ENCODE assay signal across 10 cellular contexts in genomic region chr6:79070206-79070825, GRCh38. TPM values are rescaled to one million over a fixed set of nuclear protein-coding genes. Genes with fewer than 3 reads are reported as not detected.
DNase-seq lines count a peak whose midpoint lies in the region; ATAC-seq and TF ChIP-seq lines count a peak whose summit lies in the region.
"Had no signal": no experiment of that assay in that cellular context is flagged by ENCODE, and none has a peak within 500 bp of the region (broad histone marks: within the 10 kb centered on the region; RNA-seq: fewer than 3 reads in every experiment).

No MANE protein-coding gene starts in this region.

- H3K27ac Mint-ChIP-seq in GM23338, result peak overlapping the region; percentile 78; the same call in 1 of the 2 replicates
- H3K27ac Mint-ChIP-seq in activated naive CD4-positive, alpha-beta T cell treated with anti-CD3 and anti-CD28 coated beads, Interleukin-2, amount 10 ng/mL, durations not matched to agents 7 days and 5 days, result no peak overlapping the region

- DNase-seq in GM23338 (ENCODE audit: low spot score) (no peak), osteoblast (ENCODE audit: insufficient read length, low spot score, missing footprints) (peak; percentile 43), left ventricle myocardium inferior (no peak), mammary epithelial cell (no peak)
- no peak for DNase-seq in activated naive CD4-positive, alpha-beta T cell treated with anti-CD3 and anti-CD28 coated beads, Interleukin-2, amount 10 ng/mL, durations not matched to agents 7 days and 5 days
- DNase-seq: activated CD4-positive, alpha-beta T cell treated with anti-CD3 and anti-CD28 coated beads, Interleukin-2, amount 50 U/mL, for 1 hour; mesendoderm; NCI-H446 had no signal

- no peak overlapping the region for H3K9ac ChIP-seq in mammary epithelial cell (ENCODE audit: insufficient read depth, low read length)

- peaks cover 25% of the 10 kb centered on the region for H4K20me1 ChIP-seq in GM23338 (replicated peaks; ENCODE audit: insufficient read depth)
- no peaks in the 10 kb centered on the region for H4K20me1 ChIP-seq in osteoblast (ENCODE audit: insufficient read depth, low read length)
- no peaks in the 10 kb centered on the region for H4K20me1 ChIP-seq in mammary epithelial cell (ENCODE audit: insufficient read depth, low read length)

- H3K27me3 ChIP-seq in GM23338 (ENCODE audit: insufficient read depth) (no peaks in the 10 kb centered on the region), osteoblast (ENCODE audit: insufficient read depth, low read length) (no peaks in the 10 kb centered on the region), left ventricle myocardium inferior (ENCODE audit: low read depth) (no peaks in the 10 kb centered on the region), mammary epithelial cell (ENCODE audit: insufficient read depth, low read length) (no peaks in the 10 kb centered on the region)

- TF ChIP-seq CTCF in GM23338 (conservative IDR thresholded peaks at IDR 0.05; ENCODE audit: low read depth in 2 of 2), result no peak
- no peak for TF ChIP-seq CTCF in osteoblast (IDR thresholded peaks at IDR 0.05; ENCODE audit: extremely low read depth, low read depth, low read length)
- no peak for TF ChIP-seq CTCF in left ventricle myocardium inferior (IDR thresholded peaks at IDR 0.05; ENCODE audit: borderline replicate concordance)
- TF ChIP-seq CTCF in mammary epithelial cell (conservative IDR thresholded peaks at IDR 0.05 in 1 of 2, IDR thresholded peaks at IDR 0.05 in 1 of 2; ENCODE audit: extremely low read depth in 1 of 2, insufficient read depth in 1 of 2, low read depth in 1 of 2, low read length in 2 of 2), result no peak

- in situ Hi-C loops in mammary epithelial cell (cut with MboI; ENCODE audit: low sequenced_read_pairs in 2 of 2), result no loop called here

- CTCF ChIA-PET in activated naive CD4-positive, alpha-beta T cell treated with anti-CD3 and anti-CD28 coated beads, Interleukin-2, amount 10 ng/mL, durations not matched to agents 7 days and 5 days (lab: Charles Lee), result no interaction called here
- CTCF ChIA-PET in mammary epithelial cell (lab: Charles Lee; ENCODE audit: low non-redundant PET), result no interaction called here

- no peaks in the 10 kb centered on the region for H3F3A ChIP-seq in GM23338 (replicated peaks; ENCODE audit: low read depth)

- H2AFZ ChIP-seq in GM23338 (no peak overlapping the region), osteoblast (ENCODE audit: low read length) (no peak overlapping the region), mammary epithelial cell (ENCODE audit: low read depth, low read length) (no peak overlapping the region)

- intact Hi-C loops in left ventricle myocardium inferior (cut with micrococcal nuclease), result no loop called here
- intact Hi-C loops in mammary epithelial cell (cut with micrococcal nuclease), result no loop called here

- no peaks in the 10 kb centered on the region for H3K36me3 ChIP-seq in GM23338 (ENCODE audit: insufficient read depth)
- H3K36me3 ChIP-seq in osteoblast (ENCODE audit: insufficient read depth, low read length), result no peaks in the 10 kb centered on the region
- peaks cover 8% of the 10 kb centered on the region for H3K36me3 ChIP-seq in left ventricle myocardium inferior
- H3K36me3 ChIP-seq in mammary epithelial cell (ENCODE audit: insufficient read depth, low read length), result peaks cover 5% of the 10 kb centered on the region

- dilution Hi-C loops in mammary epithelial cell (cut with HindIII; ENCODE audit: low sequenced_read_pairs), result no loop called here

- H3K27ac ChIP-seq in GM23338 (ENCODE audit: low read depth), result no peak overlapping the region
- peak overlapping the region; percentile 45 for H3K27ac ChIP-seq in osteoblast (ENCODE audit: low read depth, low read length)
- H3K27ac ChIP-seq in left ventricle myocardium inferior (replicated peaks), result no peak overlapping the region
- no peak overlapping the region for H3K27ac ChIP-seq in mammary epithelial cell (ENCODE audit: insufficient read depth, low read depth, low read length)

- H3K4me3 ChIP-seq in GM23338, result no peak overlapping the region
- H3K4me3 ChIP-seq in osteoblast (ENCODE audit: insufficient read depth, low read length), result peak overlapping the region; percentile 24
- no peak overlapping the region for H3K4me3 ChIP-seq in left ventricle myocardium inferior
- no peak overlapping the region for H3K4me3 ChIP-seq in mammary epithelial cell (replicated peaks in 1 of 3; ENCODE audit: insufficient read depth in 1 of 3, low read depth in 2 of 3, low read length in 3 of 3)

- peaks cover 100% of the 10 kb centered on the region for H3K79me2 ChIP-seq in GM23338 (replicated peaks; ENCODE audit: insufficient read depth)
- H3K79me2 ChIP-seq in osteoblast (ENCODE audit: insufficient read depth, low read length), result peaks cover 77% of the 10 kb centered on the region
- peaks cover 66% of the 10 kb centered on the region for H3K79me2 ChIP-seq in mammary epithelial cell (ENCODE audit: insufficient read depth, low read length)

- peaks cover 12% of the 10 kb centered on the region; the same call in 2 of the 3 replicates for H3K36me3 Mint-ChIP-seq in GM23338 (ENCODE audit: low read depth)
- H3K36me3 Mint-ChIP-seq in activated naive CD4-positive, alpha-beta T cell treated with anti-CD3 and anti-CD28 coated beads, Interleukin-2, amount 10 ng/mL, durations not matched to agents 7 days and 5 days, result peaks cover 26% of the 10 kb centered on the region

- H3K9me3 ChIP-seq in osteoblast (ENCODE audit: low read depth, low read length) (no peaks in the 10 kb centered on the region), left ventricle myocardium inferior (replicated peaks) (no peaks in the 10 kb centered on the region), mammary epithelial cell (replicated peaks; ENCODE audit: insufficient read depth, low read length) (no peaks in the 10 kb centered on the region)

- ATAC-seq in GM18867 (IDR thresholded peaks at IDR 0.05; ENCODE audit: unreplicated experiment) (peak; percentile 81), GM23338 (no peak), HG03571 (IDR thresholded peaks at IDR 0.05; ENCODE audit: unreplicated experiment) (peak; percentile 74)

- no peaks in the 10 kb centered on the region for H3K9me2 ChIP-seq in GM23338 (ENCODE audit: insufficient read depth)

- H3K4me1 Mint-ChIP-seq in GM23338, result peaks cover 40% of the 10 kb centered on the region
- peaks cover 35% of the 10 kb centered on the region for H3K4me1 Mint-ChIP-seq in activated naive CD4-positive, alpha-beta T cell treated with anti-CD3 and anti-CD28 coated beads, Interleukin-2, amount 10 ng/mL, durations not matched to agents 7 days and 5 days

- H3K4me2 ChIP-seq in GM23338 (no peak overlapping the region), osteoblast (ENCODE audit: insufficient read depth, low read length) (peak overlapping the region; percentile 64), mammary epithelial cell (ENCODE audit: insufficient read depth, low read depth, low read length) (no peak overlapping the region)

- no peaks in the 10 kb centered on the region for H3K9me3 Mint-ChIP-seq in GM23338
- no peaks in the 10 kb centered on the region for H3K9me3 Mint-ChIP-seq in activated naive CD4-positive, alpha-beta T cell treated with anti-CD3 and anti-CD28 coated beads, Interleukin-2, amount 10 ng/mL, durations not matched to agents 7 days and 5 days

- peaks cover 32% of the 10 kb centered on the region for H3K4me1 ChIP-seq in GM23338 (ENCODE audit: insufficient read depth)
- peaks cover 17% of the 10 kb centered on the region for H3K4me1 ChIP-seq in osteoblast (ENCODE audit: insufficient read depth, low read length)
- peaks cover 87% of the 10 kb centered on the region for H3K4me1 ChIP-seq in left ventricle myocardium inferior
- H3K4me1 ChIP-seq in mammary epithelial cell (ENCODE audit: insufficient read depth, low read length), result peaks cover 4% of the 10 kb centered on the region

- no peaks in the 10 kb centered on the region for H3K27me3 Mint-ChIP-seq in GM23338 (ENCODE audit: insufficient read depth, low read depth, poor library complexity)
- H3K27me3 Mint-ChIP-seq in activated naive CD4-positive, alpha-beta T cell treated with anti-CD3 and anti-CD28 coated beads, Interleukin-2, amount 10 ng/mL, durations not matched to agents 7 days and 5 days, result no peaks in the 10 kb centered on the region

- no peak overlapping the region for H3K4me3 Mint-ChIP-seq in GM23338
- H3K4me3 Mint-ChIP-seq in activated naive CD4-positive, alpha-beta T cell treated with anti-CD3 and anti-CD28 coated beads, Interleukin-2, amount 10 ng/mL, durations not matched to agents 7 days and 5 days, result no peak overlapping the region

- no TSS peak for BruUV-seq in mammary epithelial cell (replicated peaks; lab: Mats Ljungman, UMichigan)

- WGBS in mammary epithelial cell (ENCODE audit: low coverage, missing lambda C conversion rate), result 87% methylated on average over 5 of the region's 5 CpGs

TF ChIP-seq in GM23338, 12 proteins besides CTCF, POLR2A, EP300 and RAD21 (continues in another document):
- no peak for TF ChIP-seq JUNB (IDR thresholded peaks at IDR 0.05; ENCODE audit: unreplicated experiment)
- TF ChIP-seq STAT1 (IDR thresholded peaks at IDR 0.05; ENCODE audit: unreplicated experiment), result no peak
- TF ChIP-seq POLR2AphosphoS5 (IDR thresholded peaks at IDR 0.05; ENCODE audit: low read depth), result no peak
- TF ChIP-seq ZNF331 (CRISPR knock-in tag; IDR thresholded peaks at IDR 0.05; ENCODE audit: low read depth), result no peak
- no peak for TF ChIP-seq EZH2phosphoT487 (IDR thresholded peaks at IDR 0.05; ENCODE audit: unreplicated experiment)
- TF ChIP-seq EZH2 (IDR thresholded peaks at IDR 0.05; ENCODE audit: low read depth, unreplicated experiment), result no peak

RNA-seq across cellular contexts. Expression of gene PHIP, which starts 7.7 kb away (rescaled TPM):
- total RNA-seq in GM23338 (2014; rRNA removed; shearing (Covaris generic)), result 63.6 and 65.4 TPM in 2 replicates
- polyA plus RNA-seq in GM23338 (2016; fragmentation: Nextera tagmentation; extraction: Ambion mirVana) (38.0 and 48.0 TPM in 2 replicates), mammary epithelial cell (3.6 TPM)
- total RNA-seq in osteoblast (23.9 and 24.5 TPM in 2 replicates), left ventricle myocardium inferior (13.0 TPM), mammary epithelial cell (10 to 100 TPM; 17.2 to 18.0 TPM)
- 13.6 TPM for polyA minus RNA-seq in mammary epithelial cell
